ENCODE assay signal across 7 cellular contexts in genomic region chr16:84526794-84527485, GRCh38. TPM values are rescaled to one million over a fixed set of nuclear protein-coding genes. Genes with fewer than 3 reads are reported as not detected.
A peak's percentile ranks its signal among the peaks of the same experiment; 100 is the strongest.
DNase-seq lines count a peak whose midpoint lies in the region; FAIRE-seq and TF ChIP-seq lines count a peak whose summit lies in the region.

No MANE protein-coding gene starts in this region.

- H4K5ac ChIP-seq in H1 (ENCODE audit: insufficient read length, low read depth, low read length) (no peak overlapping the region), mesendoderm (ENCODE audit: low read length) (no peak overlapping the region)

- peaks cover 0 to 13% (median 6%) of the 10 kb centered on the region in 4 experiments; a peak in 5 of 7 replicates for H3K4me1 ChIP-seq in H1 (replicated peaks in 1 of 4; ENCODE audit: control insufficient read depth in 3 of 4, insufficient read depth in 4 of 4, low read length in 3 of 4)
- H3K4me1 ChIP-seq in mesendoderm (ENCODE audit: control insufficient read depth, low read depth, low read length): peaks cover under 1% of the 10 kb centered on the region
- peaks cover 14 to 31% of the 10 kb centered on the region in 2 donors for H3K4me1 ChIP-seq in thyroid gland

- no peak overlapping the region; the same call in 1 of the 2 replicates for H2BK5ac ChIP-seq in H1 (ENCODE audit: low read depth, low read length)
- H2BK5ac ChIP-seq in mesendoderm (ENCODE audit: low read length): no peak overlapping the region

- no peaks in the 10 kb centered on the region for H3K23me2 ChIP-seq in H1 (ENCODE audit: low read depth, low read length)

- H3K4me2 ChIP-seq in H1 (ENCODE audit: insufficient read depth in 1 of 2, low read depth in 2 of 2, low read length in 2 of 2): no peak overlapping the region
- no peak overlapping the region for H3K4me2 ChIP-seq in mesendoderm (ENCODE audit: low read length)

- H4K8ac ChIP-seq in H1 (ENCODE audit: extremely low read depth, insufficient read depth, low read length) (peak overlapping the region; percentile 72; the same call in 1 of the 2 replicates), mesendoderm (ENCODE audit: low read depth, low read length) (no peak overlapping the region)

- 80% methylated on average over 24 of the region's 25 CpGs; no CpG with 5 or more reads in 1 of the 2 experiments for WGBS in H1 (ENCODE audit: extremely low coverage in 1 of 2, insufficient coverage in 1 of 2, insufficient read length in 1 of 2, insufficient replicate concordance in 2 of 2, low coverage in 1 of 2, low lambda C conversion rate in 2 of 2, missing lambda C conversion rate in 1 of 2), 2 experiments
- no CpG with 5 or more reads among the region's 25 CpGs for WGBS in mesendoderm (ENCODE audit: extremely low coverage, insufficient coverage, low lambda C conversion rate)
- WGBS in thyroid gland, 2 donors: 57 to 68% methylated on average over 24 to 25 of the region's 25 CpGs

- H3K36me3 ChIP-seq in H1 (ENCODE audit: control insufficient read depth in 2 of 4, insufficient read depth in 4 of 4, low read length in 3 of 4) (no peaks in the 10 kb centered on the region), mesendoderm (ENCODE audit: control insufficient read depth, insufficient read depth, low read length) (no peaks in the 10 kb centered on the region), thyroid gland (no peaks in the 10 kb centered on the region)

- no peak overlapping the region for H2AK5ac ChIP-seq in H1 (ENCODE audit: low read depth, low read length)
- H2AK5ac ChIP-seq in mesendoderm (ENCODE audit: low read length): no peak overlapping the region

- H3K79me2 ChIP-seq in H1 (ENCODE audit: control insufficient read depth in 1 of 2, insufficient read depth in 2 of 2, low read length in 2 of 2) (no peaks in the 10 kb centered on the region), mesendoderm (ENCODE audit: control insufficient read depth, insufficient read depth, low read length) (no peaks in the 10 kb centered on the region)

- H4K91ac ChIP-seq in H1 (replicated peaks; ENCODE audit: insufficient read length, low read length): peak overlapping the region; percentile 26

- H3K9me3 ChIP-seq in H1 (ENCODE audit: insufficient read depth in 2 of 2, low read depth in 1 of 2, low read length in 1 of 2) (peaks cover 7 to 10% of the 10 kb centered on the region in 2 experiments), thyroid gland (no peaks in the 10 kb centered on the region)

- DNase-seq in NCI-H524 treated with DMSO at 0.1 percent for 48 hours (lab: John Stamatoyannopoulos, UW): peak; percentile 64
- no peak for DNase-seq in H1 (ENCODE audit: low read depth in 1 of 2, low spot score in 2 of 2)
- DNase-seq in mesendoderm: no peak
- no peak for DNase-seq in thyroid gland
- no peak for DNase-seq in kidney glomerular epithelial cell (lab: John Stamatoyannopoulos, UW)
- DNase-seq in NCI-H748 treated with DMSO at 0.1 percent for 48 hours (lab: John Stamatoyannopoulos, UW): no peak
- DNase-seq in activated gamma-delta T cell treated with Interleukin-2 at 50 U/mL for 16 hours: no peak

- TF ChIP-seq RAD21 in H1 (IDR thresholded peaks at IDR 0.05 in 1 of 2, conservative IDR thresholded peaks at IDR 0.05 in 1 of 2; ENCODE audit: low read depth in 2 of 2, low read length in 2 of 2): no peak

- TF ChIP-seq CTCF in H1 (IDR thresholded peaks at IDR 0.05; ENCODE audit: control extremely low read depth in 1 of 3, insufficient read depth in 1 of 3, low read depth in 1 of 3, low read length in 3 of 3) (no peak), thyroid gland (IDR thresholded peaks at IDR 0.05) (no peak)

- CTCF ChIA-PET in H1 (lab: Charles Lee; ENCODE audit: partially characterized antibody): interaction anchor here (1.0 to 1.5 kb wide), 4 partner anchors 10 to 200 kb away, joined by 3 to 5 read pairs (median 4); no protein-coding TSS in a partner anchor

- FAIRE-seq in H1 (lab: Jason Lieb, UNC): no peak

- H3K27me3 ChIP-seq in H1 (replicated peaks in 1 of 4; ENCODE audit: control insufficient read depth in 3 of 4, extremely low read depth in 1 of 4, insufficient read depth in 3 of 4, low read length in 3 of 4) (no peaks in the 10 kb centered on the region; a peak in 1 of 7 replicates), mesendoderm (ENCODE audit: insufficient read depth, low read length, poor library complexity) (no peaks in the 10 kb centered on the region), thyroid gland (no peaks in the 10 kb centered on the region)

- POLR2A ChIA-PET in H1 (lab: Charles Lee; ENCODE audit: partially characterized antibody): interaction anchor here (0.7 to 1.4 kb wide), 2 partner anchors 8 to 18 kb away, joined by 3 read pairs; no protein-coding TSS in a partner anchor

- H3K79me1 ChIP-seq in H1 (ENCODE audit: low read depth, low read length) (no peaks in the 10 kb centered on the region), mesendoderm (ENCODE audit: low read length) (no peaks in the 10 kb centered on the region)

- peak overlapping the region; percentile 38 for H2BK120ac ChIP-seq in H1 (replicated peaks; ENCODE audit: low read depth, low read length)
- no peak overlapping the region for H2BK120ac ChIP-seq in mesendoderm (ENCODE audit: low read depth, low read length)

- no peak overlapping the region for H3K27ac ChIP-seq in H1 (ENCODE audit: low read depth, low read length)
- H3K27ac ChIP-seq in mesendoderm (ENCODE audit: low read depth, low read length): no peak overlapping the region
- peak overlapping the region; percentile 11 to 75 (median 49) for H3K27ac ChIP-seq in thyroid gland

- H3K4me3 ChIP-seq in H1 (ENCODE audit: extremely low read depth in 1 of 4, insufficient read depth in 2 of 4, low read depth in 3 of 4, low read length in 4 of 4) (no peak overlapping the region), mesendoderm (ENCODE audit: low read length) (no peak overlapping the region), thyroid gland (replicated peaks in 1 of 3) (no peak overlapping the region)

- H3K4ac ChIP-seq in H1 (replicated peaks; ENCODE audit: insufficient read length, low read depth, low read length) (no peak overlapping the region), mesendoderm (ENCODE audit: low read depth, low read length) (peak overlapping the region; percentile 24)

- peak overlapping the region; percentile 31 for H2AFZ ChIP-seq in H1 (ENCODE audit: low read length)

- 0 out of 2 replicates have a peak overlapping the region, but pooled peaks have one; percentile 61 for H2BK15ac ChIP-seq in H1 (ENCODE audit: low read length)
- no peak overlapping the region for H2BK15ac ChIP-seq in mesendoderm (replicated peaks; ENCODE audit: low read depth)

- peak overlapping the region; percentile 92; the same call in 1 of the 2 replicates for H2BK12ac ChIP-seq in H1 (ENCODE audit: low read depth, low read length)

- H3K23ac ChIP-seq in H1 (ENCODE audit: insufficient read length) (no peak overlapping the region), mesendoderm (ENCODE audit: low read length) (no peak overlapping the region)

- no peak overlapping the region; a peak in 2 of 7 replicates for H3K9ac ChIP-seq in H1 (replicated peaks in 1 of 4; ENCODE audit: extremely low read depth in 1 of 4, low read depth in 3 of 4, low read length in 3 of 4)
- no peak overlapping the region for H3K9ac ChIP-seq in mesendoderm (ENCODE audit: low read length)

- no peak overlapping the region for H2BK20ac ChIP-seq in H1 (ENCODE audit: low read length)

- no peak overlapping the region for H3K14ac ChIP-seq in H1 (ENCODE audit: insufficient read length)

- intact Hi-C loops in thyroid gland (cut with DNase I): no loop called here

- H3K18ac ChIP-seq in H1 (ENCODE audit: extremely low read depth, low read length) (peak overlapping the region; percentile 32), mesendoderm (ENCODE audit: low read length) (peak overlapping the region; percentile 2)

- H3K56ac ChIP-seq in H1 (replicated peaks; ENCODE audit: insufficient read length, low read depth, low read length): no peak overlapping the region
- peak overlapping the region; percentile 40 for H3K56ac ChIP-seq in mesendoderm (ENCODE audit: low read length)

- TF ChIP-seq POLR2A in H1 (IDR thresholded peaks at IDR 0.05; ENCODE audit: control extremely low read depth in 1 of 2, low read depth in 2 of 2, low read length in 2 of 2) (no peak), thyroid gland (IDR thresholded peaks at IDR 0.05) (no peak)

- H4K20me1 ChIP-seq in H1 (replicated peaks in 1 of 2; ENCODE audit: control insufficient read depth in 1 of 2, insufficient read depth in 2 of 2, low read length in 2 of 2): no peaks in the 10 kb centered on the region

- TF ChIP-seq EP300 in H1 (IDR thresholded peaks at IDR 0.05; ENCODE audit: borderline replicate concordance in 1 of 2, low read depth in 2 of 2, low read length in 2 of 2): no peak

TF ChIP-seq in H1, 55 proteins besides CTCF, POLR2A, EP300 and RAD21 (continues in another document):
- TF ChIP-seq HDAC2 (IDR thresholded peaks at IDR 0.05; ENCODE audit: borderline replicate concordance in 1 of 2, low read depth in 2 of 2, low read length in 2 of 2) (no peak), JUN (IDR thresholded peaks at IDR 0.05; ENCODE audit: low read depth, low read length) (no peak), TAF1 (IDR thresholded peaks at IDR 0.05; ENCODE audit: low read depth, low read length) (0 out of 2 replicates have a peak, but pooled peaks have one; percentile 47), E2F6 (IDR thresholded peaks at IDR 0.05) (peak; percentile 86)

RNA-seq across cellular contexts. Expression of gene MEAK7, which starts 22.5 kb away (rescaled TPM):
- 19.0 and 19.6 TPM in 2 replicates for total RNA-seq in H1 (2021; fragmentation: NEBNext Ultra II Directional; extraction: Animal tissue kit (Norgen Biotek cat#: 25700))
- polyA plus RNA-seq in H1 (2011; rRNA removed): 9.6 and 13.6 TPM in 2 replicates
- polyA plus RNA-seq in H1 (2011; cell fraction: cytosol; rRNA removed): 14.1 TPM
- polyA plus RNA-seq in H1 (2011; cell fraction: nucleus; rRNA removed): 14.5 TPM
- 12.3 to 15.0 TPM (median 12.8 TPM) in 4 replicates for polyA plus RNA-seq in H1 (2012, experiment 1 of 2)
- 6.5 TPM for polyA plus RNA-seq in H1 (2012, experiment 2 of 2)
- 6.0 TPM for polyA plus RNA-seq in H1 (2013, experiment 1 of 2)
- polyA plus RNA-seq in H1 (2013, experiment 2 of 2): 5.3 TPM
- 15.7 and 18.2 TPM in 2 replicates for polyA minus RNA-seq in H1 (2011; rRNA and poly(A)+ RNA removed)
- 18.6 TPM for polyA minus RNA-seq in H1 (2011; cell fraction: cytosol; rRNA and poly(A)+ RNA removed)
- polyA minus RNA-seq in H1 (2011; cell fraction: nucleus; rRNA and poly(A)+ RNA removed): 16.5 TPM
- 5.7 TPM for polyA plus RNA-seq in mesendoderm (2013, experiment 1 of 2)
- polyA plus RNA-seq in mesendoderm (2013, experiment 2 of 2): 6.3 TPM
- total RNA-seq in thyroid gland: 10 to 100 TPM; 14.5 to 19.2 (median 16.3) TPM

Comparison
In these comparisons a context has a peak if more than half of its experiments do, and no peak if none do; other contexts are left out.
1. H3K27ac ChIP-seq: peak in thyroid gland (3 of 3); none in H1 (single experiment) and mesendoderm (single experiment).